Comparison of ENCODE assay signal across 16 cellular contexts in genomic region chr7:135634191-135634878, GRCh38. TPM values are rescaled to one million over a fixed set of nuclear protein-coding genes. Genes with fewer than 3 reads are reported as not detected.
DNase-seq lines count a peak whose midpoint lies in the region; ATAC-seq, FAIRE-seq and TF ChIP-seq lines count a peak whose summit lies in the region.
"Had no signal": no experiment of that assay in that cellular context is flagged by ENCODE, and none has a peak within 500 bp of the region (broad histone marks: within the 10 kb centered on the region; RNA-seq: fewer than 3 reads in every experiment).

No MANE protein-coding gene starts in this region.

- H3K4ac ChIP-seq in H9 (ENCODE audit: low read depth, low read length), result no peak overlapping the region

- in situ Hi-C loops in HepG2 (cut with HindIII; ENCODE audit: extremely low pct_ligation_motif_present, low pct_unique_long_range_greater_than_20kb), result no loop called here

- TF ChIP-seq CTCF in H9 (conservative IDR thresholded peaks at IDR 0.05), result no peak
- TF ChIP-seq CTCF in HepG2 (CRISPR knock-in tag; IDR thresholded peaks at IDR 0.05), result no peak
- no peak for TF ChIP-seq CTCF in osteoblast (IDR thresholded peaks at IDR 0.05; ENCODE audit: extremely low read depth, low read depth, low read length)

- CTCF ChIA-PET in HepG2 (lab: Yijun Ruan, JAX; ENCODE audit: low intra/inter-chr PET ratio, low total read pairs), result no interaction called here
- CTCF ChIA-PET in CD8-positive, alpha-beta memory T cell (lab: Charles Lee), result interaction anchor here (1.3 kb wide), 1 partner anchor 11 kb away, joined by 3 read pairs; no protein-coding TSS in a partner anchor

- no peak overlapping the region for H2AFZ ChIP-seq in H9 (ENCODE audit: low read length)
- H2AFZ ChIP-seq in HepG2 (ENCODE audit: low read length), result no peak overlapping the region
- no peak overlapping the region for H2AFZ ChIP-seq in osteoblast (ENCODE audit: low read length)

- no peaks in the 10 kb centered on the region for H3K4me1 Mint-ChIP-seq in activated T-cell treated with anti-CD3 and anti-CD28 coated beads, Interleukin-2, amount 50 U/mL, for 72 hours (ENCODE audit: low read depth)
- no peaks in the 10 kb centered on the region for H3K4me1 Mint-ChIP-seq in activated T-cell treated with anti-CD3 and anti-CD28 coated beads, Interleukin-2, amount 50 U/mL, for 24 hours (ENCODE audit: low read depth)
- H3K4me1 Mint-ChIP-seq in H9, result no peaks in the 10 kb centered on the region
- H3K4me1 Mint-ChIP-seq in stimulated activated naive CD8-positive, alpha-beta T cell treated with anti-CD3 and anti-CD28 coated beads, Interleukin-15, amount 100 ng/mL, for 72 hours, result no peaks in the 10 kb centered on the region
- no peaks in the 10 kb centered on the region for H3K4me1 Mint-ChIP-seq in CD8-positive, alpha-beta memory T cell

- peaks cover 6 to 61% of the 10 kb centered on the region in 2 experiments for H3K36me3 ChIP-seq in HepG2 (replicated peaks in 1 of 2; ENCODE audit: control insufficient read depth in 1 of 2, insufficient read depth in 2 of 2, low read length in 2 of 2)
- peaks cover 25% of the 10 kb centered on the region for H3K36me3 ChIP-seq in CD8-positive, alpha-beta memory T cell (ENCODE audit: insufficient read depth, low read length)
- H3K36me3 ChIP-seq in osteoblast (ENCODE audit: insufficient read depth, low read length), result peaks cover 27% of the 10 kb centered on the region

- TF ChIP-seq EP300 in HepG2 (IDR thresholded peaks at IDR 0.05; ENCODE audit: low read depth in 2 of 2, low read length in 2 of 2), result no peak
- TF ChIP-seq EP300 in HepG2 (CRISPR knock-in tag; IDR thresholded peaks at IDR 0.05; ENCODE audit: borderline replicate concordance), result no peak

- no peak overlapping the region for H2BK15ac ChIP-seq in H9 (ENCODE audit: low read depth, low read length)

- H3K79me1 ChIP-seq in H9 (ENCODE audit: insufficient read depth, low read depth, low read length, poor library complexity, severe bottlenecking), result no peaks in the 10 kb centered on the region

- intact Hi-C loops in HepG2 (cut with micrococcal nuclease; ENCODE audit: unreplicated experiment), result no loop called here

- no peak overlapping the region for H3T11ph ChIP-seq in H9 (ENCODE audit: low read length)

- H3K4me2 ChIP-seq in H9 (ENCODE audit: insufficient read depth, insufficient read length, low read length) (no peak overlapping the region), HepG2 (ENCODE audit: low read depth, low read length) (no peak overlapping the region), osteoblast (ENCODE audit: insufficient read depth, low read length) (no peak overlapping the region)
- H3K4me2 ChIP-seq: BLaER1 treated with 17β-estradiol and CSF1 and Interleukin-3, amounts not matched to agents 10 nM and 100 nM had no signal

- no peak overlapping the region for H3K23ac ChIP-seq in H9 (ENCODE audit: insufficient read length, low read depth, low read length)

- ATAC-seq in activated T-cell treated with anti-CD3 and anti-CD28 coated beads, Interleukin-2, amount 50 U/mL, for 72 hours (replicated peaks in 1 of 2), result no peak
- no peak; the same call in 2 of the 3 replicates for ATAC-seq in HepG2
- ATAC-seq in stimulated activated naive CD8-positive, alpha-beta T cell treated with anti-CD3 and anti-CD28 coated beads, Interleukin-15, amount 100 ng/mL, for 72 hours, result no peak
- ATAC-seq: GM12878, HCT116 had no signal

- FAIRE-seq in HepG2 (lab: Jason Lieb, UNC), result no peak
- FAIRE-seq: GM12878, H1, HTR-8/SVneo had no signal

- no peaks in the 10 kb centered on the region for H4K20me1 ChIP-seq in H9 (ENCODE audit: control insufficient read depth, insufficient read depth, insufficient read length)
- H4K20me1 ChIP-seq in HepG2 (ENCODE audit: insufficient read depth, low read length), result no peaks in the 10 kb centered on the region
- H4K20me1 ChIP-seq in osteoblast (ENCODE audit: insufficient read depth, low read length), result no peaks in the 10 kb centered on the region

- no peaks in the 10 kb centered on the region for H3K9me3 Mint-ChIP-seq in activated T-cell treated with anti-CD3 and anti-CD28 coated beads, Interleukin-2, amount 50 U/mL, for 72 hours
- no peaks in the 10 kb centered on the region for H3K9me3 Mint-ChIP-seq in activated T-cell treated with anti-CD3 and anti-CD28 coated beads, Interleukin-2, amount 50 U/mL, for 24 hours
- H3K9me3 Mint-ChIP-seq in H9, result no peaks in the 10 kb centered on the region
- H3K9me3 Mint-ChIP-seq in stimulated activated naive CD8-positive, alpha-beta T cell treated with anti-CD3 and anti-CD28 coated beads, Interleukin-15, amount 100 ng/mL, for 72 hours, result no peaks in the 10 kb centered on the region
- H3K9me3 Mint-ChIP-seq in CD8-positive, alpha-beta memory T cell, result no peaks in the 10 kb centered on the region
- H3K9me3 Mint-ChIP-seq: CD4-positive, alpha-beta T cell had no signal

- H3K18ac ChIP-seq in H9 (ENCODE audit: insufficient read length, low read depth, low read length), result no peak overlapping the region

- no peaks in the 10 kb centered on the region for H3K27me3 Mint-ChIP-seq in activated T-cell treated with anti-CD3 and anti-CD28 coated beads, Interleukin-2, amount 50 U/mL, for 72 hours (ENCODE audit: low read depth)
- H3K27me3 Mint-ChIP-seq in activated T-cell treated with anti-CD3 and anti-CD28 coated beads, Interleukin-2, amount 50 U/mL, for 24 hours, result no peaks in the 10 kb centered on the region
- H3K27me3 Mint-ChIP-seq in H9 (ENCODE audit: low read depth), result no peaks in the 10 kb centered on the region
- H3K27me3 Mint-ChIP-seq in stimulated activated naive CD8-positive, alpha-beta T cell treated with anti-CD3 and anti-CD28 coated beads, Interleukin-15, amount 100 ng/mL, for 72 hours, result no peaks in the 10 kb centered on the region
- H3K27me3 Mint-ChIP-seq in CD8-positive, alpha-beta memory T cell, result no peaks in the 10 kb centered on the region
- H3K27me3 Mint-ChIP-seq: CD4-positive, alpha-beta T cell had no signal

- H3K14ac ChIP-seq in H9 (ENCODE audit: insufficient read depth, low read length), result no peak overlapping the region

- H2BK120ac ChIP-seq in H9 (ENCODE audit: low read depth, low read length, poor library complexity, severe bottlenecking), result no peak overlapping the region

- H3K4me3 Mint-ChIP-seq in activated T-cell treated with anti-CD3 and anti-CD28 coated beads, Interleukin-2, amount 50 U/mL, for 72 hours, result no peak overlapping the region
- H3K4me3 Mint-ChIP-seq in activated T-cell treated with anti-CD3 and anti-CD28 coated beads, Interleukin-2, amount 50 U/mL, for 24 hours, result no peak overlapping the region
- no peak overlapping the region for H3K4me3 Mint-ChIP-seq in H9
- no peak overlapping the region for H3K4me3 Mint-ChIP-seq in stimulated activated naive CD8-positive, alpha-beta T cell treated with anti-CD3 and anti-CD28 coated beads, Interleukin-15, amount 100 ng/mL, for 72 hours
- no peak overlapping the region for H3K4me3 Mint-ChIP-seq in CD8-positive, alpha-beta memory T cell
- H3K4me3 Mint-ChIP-seq: CD4-positive, alpha-beta T cell had no signal

- DNase-seq in activated T-cell treated with anti-CD3 and anti-CD28 coated beads, Interleukin-2, amount 50 U/mL, for 72 hours, result no peak
- DNase-seq in activated T-cell treated with anti-CD3 and anti-CD28 coated beads, Interleukin-2, amount 50 U/mL, for 24 hours, result no peak
- no peak for DNase-seq in H9
- peak; percentile 6 for DNase-seq in HepG2 (ENCODE audit: low spot score)
- DNase-seq in stimulated activated naive CD8-positive, alpha-beta T cell treated with anti-CD3 and anti-CD28 coated beads, Interleukin-15, amount 100 ng/mL, for 72 hours, result no peak
- DNase-seq in CD8-positive, alpha-beta memory T cell, result no peak
- DNase-seq in osteoblast (ENCODE audit: insufficient read length, low spot score, missing footprints), result no peak
- DNase-seq: 8988T; AML-193; CD4-positive, alpha-beta T cell; DMS79 had no signal

- POLR2A ChIA-PET in HepG2 (lab: Yijun Ruan, JAX), result no interaction called here
- POLR2A ChIA-PET in CD8-positive, alpha-beta memory T cell (lab: Charles Lee), result no interaction called here

- H3K23me2 ChIP-seq in H9 (ENCODE audit: insufficient read length, low read depth, low read length, poor library complexity, severe bottlenecking), result no peaks in the 10 kb centered on the region

- no peaks in the 10 kb centered on the region for H3K9me3 ChIP-seq in H9 (ENCODE audit: control insufficient read depth, low read depth, low read length)
- H3K9me3 ChIP-seq in HepG2 (ENCODE audit: low read length), result no peaks in the 10 kb centered on the region
- no peaks in the 10 kb centered on the region for H3K9me3 ChIP-seq in CD8-positive, alpha-beta memory T cell (ENCODE audit: low read length)
- H3K9me3 ChIP-seq in osteoblast (ENCODE audit: low read depth, low read length), result no peaks in the 10 kb centered on the region

- H4K5ac ChIP-seq in H9 (ENCODE audit: insufficient read length, low read depth, low read length), result no peak overlapping the region

- no peak overlapping the region for H3K9ac ChIP-seq in H9 (ENCODE audit: extremely low read depth, insufficient read length, low read length)
- H3K9ac ChIP-seq in HepG2 (ENCODE audit: insufficient read depth, low read depth, low read length), result no peak overlapping the region
- H3K9ac ChIP-seq: BLaER1 treated with 17β-estradiol and CSF1 and Interleukin-3, amounts not matched to agents 10 nM and 100 nM had no signal

- H3K4me3 ChIP-seq in HepG2 (replicated peaks in 1 of 3; ENCODE audit: insufficient read depth in 1 of 3, low read depth in 2 of 3, low read length in 3 of 3), result no peak overlapping the region
- H3K4me3 ChIP-seq in CD8-positive, alpha-beta memory T cell (ENCODE audit: low read length), result no peak overlapping the region
- H3K4me3 ChIP-seq in osteoblast (ENCODE audit: insufficient read depth, low read length), result no peak overlapping the region
- H3K4me3 ChIP-seq: BLaER1 treated with 17β-estradiol and CSF1 and Interleukin-3, amounts not matched to agents 10 nM and 100 nM; GM12878 had no signal

- H4K8ac ChIP-seq in H9 (replicated peaks; ENCODE audit: insufficient read length, low read depth, low read length), result no peak overlapping the region

- H3K27ac ChIP-seq in H9 (ENCODE audit: insufficient read length, low read depth, low read length) (no peak overlapping the region), HepG2 (ENCODE audit: extremely low read length, insufficient read depth, low read length) (peak overlapping the region; percentile 32), osteoblast (ENCODE audit: low read depth, low read length) (no peak overlapping the region)
- no peak overlapping the region for H3K27ac ChIP-seq in CD8-positive, alpha-beta memory T cell (ENCODE audit: low read depth, low read length)
- H3K27ac ChIP-seq: BLaER1 treated with 17β-estradiol and CSF1 and Interleukin-3, amounts not matched to agents 10 nM and 100 nM had no signal

- no peak overlapping the region for H2BK12ac ChIP-seq in H9 (ENCODE audit: insufficient read length, low read depth, low read length)

- no peak overlapping the region for H3K56ac ChIP-seq in H9 (ENCODE audit: insufficient read length, low read depth, low read length)

- TF ChIP-seq RAD21 in HepG2 (CRISPR knock-in tag; IDR thresholded peaks at IDR 0.05), result no peak

- H3K27me3 ChIP-seq in H9 (ENCODE audit: insufficient read depth, low read length) (no peaks in the 10 kb centered on the region), HepG2 (ENCODE audit: control insufficient read depth in 1 of 2, insufficient read depth in 2 of 2, low read length in 2 of 2) (no peaks in the 10 kb centered on the region), osteoblast (ENCODE audit: insufficient read depth, low read length) (no peaks in the 10 kb centered on the region)
- H3K27me3 ChIP-seq in CD8-positive, alpha-beta memory T cell (ENCODE audit: insufficient read depth, low read length, poor library complexity, severe bottlenecking), result no peaks in the 10 kb centered on the region
- H3K27me3 ChIP-seq: BLaER1 treated with 17β-estradiol and CSF1 and Interleukin-3, amounts not matched to agents 10 nM and 100 nM had no signal

- no peak overlapping the region for H4K91ac ChIP-seq in H9 (ENCODE audit: insufficient read length, low read depth, low read length)

- H3K4me1 ChIP-seq in H9 (ENCODE audit: insufficient read depth, low read length), result no peaks in the 10 kb centered on the region
- H3K4me1 ChIP-seq in HepG2 (ENCODE audit: insufficient read depth, low read length), result peaks cover 14% of the 10 kb centered on the region
- no peaks in the 10 kb centered on the region for H3K4me1 ChIP-seq in CD8-positive, alpha-beta memory T cell (ENCODE audit: insufficient read depth, low read length)
- no peaks in the 10 kb centered on the region for H3K4me1 ChIP-seq in osteoblast (ENCODE audit: insufficient read depth, low read length)
- H3K4me1 ChIP-seq: BLaER1 treated with 17β-estradiol and CSF1 and Interleukin-3, amounts not matched to agents 10 nM and 100 nM had no signal

- H3K79me2 ChIP-seq in H9 (ENCODE audit: insufficient read depth, low read length), result no peaks in the 10 kb centered on the region
- no peaks in the 10 kb centered on the region for H3K79me2 ChIP-seq in HepG2 (ENCODE audit: insufficient read depth, low read length)
- H3K79me2 ChIP-seq in osteoblast (ENCODE audit: insufficient read depth, low read length), result no peaks in the 10 kb centered on the region

- TF ChIP-seq POLR2A in HepG2 (IDR thresholded peaks at IDR 0.05; ENCODE audit: insufficient read depth in 1 of 2, low read depth in 2 of 2, low read length in 2 of 2), result no peak

- H2BK20ac ChIP-seq in H9 (ENCODE audit: low read depth, low read length, poor library complexity, severe bottlenecking), result no peak overlapping the region

- H2AK5ac ChIP-seq in H9 (ENCODE audit: insufficient read length, low read length), result no peak overlapping the region

- no CpG with 5 or more reads among the region's 7 CpGs for WGBS in H9 (ENCODE audit: extremely low coverage, insufficient read length, low lambda C conversion rate)
- WGBS in HepG2 (ENCODE audit: low lambda C conversion rate), result 95% methylated on average over 7 of the region's 7 CpGs

- no peak overlapping the region for H2BK5ac ChIP-seq in H9 (ENCODE audit: insufficient read length, low read length)

- no TSS peak for BruUV-seq in HepG2 (replicated peaks; lab: Mats Ljungman, UMichigan)

- peak overlapping the region; percentile 19 for H3K27ac Mint-ChIP-seq in activated T-cell treated with anti-CD3 and anti-CD28 coated beads, Interleukin-2, amount 50 U/mL, for 72 hours
- no peak overlapping the region for H3K27ac Mint-ChIP-seq in activated T-cell treated with anti-CD3 and anti-CD28 coated beads, Interleukin-2, amount 50 U/mL, for 24 hours
- peak overlapping the region; percentile 2 to 54 (median 24); a peak in 3 of 7 replicates for H3K27ac Mint-ChIP-seq in H9
- peak overlapping the region; percentile 22 to 27 for H3K27ac Mint-ChIP-seq in stimulated activated naive CD8-positive, alpha-beta T cell treated with anti-CD3 and anti-CD28 coated beads, Interleukin-15, amount 100 ng/mL, for 72 hours
- H3K27ac Mint-ChIP-seq in CD8-positive, alpha-beta memory T cell, result peak overlapping the region in 4 of 8 donors; percentile 10 to 62 (median 56)
- H3K27ac Mint-ChIP-seq: CD4-positive, alpha-beta T cell had no signal

- peaks cover 9 to 46% of the 10 kb centered on the region in 2 donors for H3K36me3 Mint-ChIP-seq in activated T-cell treated with anti-CD3 and anti-CD28 coated beads, Interleukin-2, amount 50 U/mL, for 72 hours (ENCODE audit: insufficient read depth in 2 of 2)
- H3K36me3 Mint-ChIP-seq in activated T-cell treated with anti-CD3 and anti-CD28 coated beads, Interleukin-2, amount 50 U/mL, for 24 hours (ENCODE audit: low read depth), result peaks cover 89% of the 10 kb centered on the region
- H3K36me3 Mint-ChIP-seq in H9 (ENCODE audit: insufficient read depth in 1 of 3, low read depth in 3 of 3), result peaks cover 41 to 87% (median 86%) of the 10 kb centered on the region in 3 experiments
- peaks cover 16 to 82% (median 35%) of the 10 kb centered on the region in 3 donors for H3K36me3 Mint-ChIP-seq in CD8-positive, alpha-beta memory T cell

RNA-seq across cellular contexts. Expression of gene STMP1, which starts 28.0 kb away (rescaled TPM):
- total RNA-seq in activated T-cell treated with anti-CD3 and anti-CD28 coated beads, Interleukin-2, amount 50 U/mL, for 72 hours, result 10 to 100 TPM; 17.1 to 17.8 TPM
- total RNA-seq in H9 (2021), result 38.4 and 39.6 TPM in 2 replicates
- 7.2 and 10.2 TPM in 2 replicates for total RNA-seq in HepG2 (2016; rRNA removed; fragmentation: Illumina TruSeq; extraction: Trizol)
- 12.9 and 15.4 TPM in 2 replicates for total RNA-seq in HepG2 (2016; cell fraction: cytosol; rRNA removed; fragmentation: Illumina TruSeq; extraction: Trizol; ENCODE audit: low read depth)
- 7.8 and 10.2 TPM in 2 replicates for total RNA-seq in HepG2 (2016; cell fraction: insoluble cytoplasmic fraction; rRNA removed; fragmentation: Illumina TruSeq; extraction: Trizol)
- 19.2 and 21.3 TPM in 2 replicates for total RNA-seq in HepG2 (2016; cell fraction: membrane; rRNA removed; fragmentation: Illumina TruSeq; extraction: Trizol)
- total RNA-seq in HepG2 (2016; cell fraction: nucleus; rRNA removed; fragmentation: Illumina TruSeq; extraction: Trizol), result 6.7 and 7.1 TPM in 2 replicates
- polyA plus RNA-seq in HepG2 (2011; rRNA removed), result 12.2 and 16.2 TPM in 2 replicates
- 7.0 and 11.5 TPM in 2 replicates for polyA plus RNA-seq in HepG2 (2011; cell fraction: cytosol; rRNA removed)
- 3.8 and 4.6 TPM in 2 replicates for polyA plus RNA-seq in HepG2 (2011; cell fraction: nucleus; rRNA removed)
- 19.8 and 24.4 TPM in 2 replicates for polyA plus RNA-seq in HepG2 (2012)
- polyA plus RNA-seq in HepG2 (2016; cell fraction: cytosol; fragmentation: Illumina TruSeq; extraction: Trizol; ENCODE audit: low read depth), result 57.9 and 83.3 TPM in 2 replicates
- polyA plus RNA-seq in HepG2 (2016; cell fraction: insoluble cytoplasmic fraction; fragmentation: Illumina TruSeq; extraction: Trizol; ENCODE audit: low read depth), result 38.6 and 40.4 TPM in 2 replicates
- 59.2 and 70.9 TPM in 2 replicates for polyA plus RNA-seq in HepG2 (2016; cell fraction: membrane; fragmentation: Illumina TruSeq; extraction: Trizol; ENCODE audit: low read depth)
- 21.0 and 21.1 TPM in 2 replicates for polyA plus RNA-seq in HepG2 (2016; cell fraction: nucleus; fragmentation: Illumina TruSeq; extraction: Trizol; ENCODE audit: insufficient read depth, low read depth)
- 6.0 and 10.3 TPM in 2 replicates for polyA minus RNA-seq in HepG2 (2011; rRNA and poly(A)+ RNA removed; ENCODE audit: low replicate concordance)
- polyA minus RNA-seq in HepG2 (2011; cell fraction: cytosol; rRNA and poly(A)+ RNA removed), result 9.6 and 10.9 TPM in 2 replicates
- 13.0 and 15.4 TPM in 2 replicates for polyA minus RNA-seq in HepG2 (2011; cell fraction: nucleus; rRNA and poly(A)+ RNA removed)
- 10 to 100 TPM; 25.7 to 26.1 TPM for total RNA-seq in CD8-positive, alpha-beta memory T cell
- polyA plus RNA-seq in CD8-positive, alpha-beta memory T cell, result 54.2 TPM
- 18.8 and 21.5 TPM in 2 replicates for total RNA-seq in osteoblast
